In genomic region chr19:9309139-9309973, GRCh38 we compare ENCODE assay signal across 8 cellular contexts. TPM values are rescaled to one million over a fixed set of nuclear protein-coding genes. Genes with fewer than 3 reads are reported as not detected.
DNase-seq lines count a peak whose midpoint lies in the region; ATAC-seq and TF ChIP-seq lines count a peak whose summit lies in the region.

ZNF699 (minus strand) TSS chr19:9309838; CDS start chr19:9305119, 4,719 bp downstream.

- TF ChIP-seq RAD21 in Ishikawa (IDR thresholded peaks at IDR 0.05; ENCODE audit: low read depth) = no peak

- TF ChIP-seq CTCF in esophagus squamous epithelium (IDR thresholded peaks at IDR 0.05) = no peak

- TF ChIP-seq EP300 in Ishikawa (IDR thresholded peaks at IDR 0.05; ENCODE audit: borderline replicate concordance) = no peak

- H3K27me3 ChIP-seq in esophagus squamous epithelium = no peaks in the 10 kb centered on the region

- DNase-seq in DMS153 (lab: John Stamatoyannopoulos, UW) (peak; percentile 86), OCI-M2 (lab: John Stamatoyannopoulos, UW; ENCODE audit: unreplicated experiment) (peak; percentile 85), esophagus squamous epithelium (lab: John Stamatoyannopoulos, UW) (peak; percentile 88), myocyte (ENCODE audit: low read depth) (peak; percentile 99)
- peak; percentile 98 to 99 for DNase-seq in activated T-cell treated with anti-CD3 and anti-CD28 coated beads, Interleukin-2, amount 50 U/mL, for 48 hours
- peak; percentile 99 for DNase-seq in stimulated activated CD8-positive, alpha-beta memory T cell treated with anti-CD3 and anti-CD28 coated beads, Interleukin-7, amount 100 ng/mL, for 4 hours (ENCODE audit: low read depth in 2 of 2)

- TF ChIP-seq POLR2A in esophagus squamous epithelium (IDR thresholded peaks at IDR 0.05) = peak in 2 of 4 donors; percentile 85 to 86

- intact Hi-C loops in esophagus squamous epithelium (cut with DNase I) = no loop called here

- WGBS in esophagus squamous epithelium, 2 donors = 0% methylated on average over 13 to 19 of the region's 63 CpGs

- H3K36me3 ChIP-seq in esophagus squamous epithelium = peaks cover 0 to 26% (median 5%) of the 10 kb centered on the region in 3 donors

- peaks cover 5 to 30% (median 7%) of the 10 kb centered on the region in 3 donors for H3K4me1 ChIP-seq in esophagus squamous epithelium

- H3K9me3 ChIP-seq in esophagus squamous epithelium = peaks cover 0 to 25% (median 8%) of the 10 kb centered on the region in 3 donors

- peak within 1 kb of the TSS; percentile 93 to 100 (median 96) for H3K27ac ChIP-seq in esophagus squamous epithelium

- peak; percentile 92 for ATAC-seq in GM21619 (IDR thresholded peaks at IDR 0.05; ENCODE audit: unreplicated experiment)

- peak within 1 kb of the TSS; percentile 50 to 92 (median 74) for H3K4me3 ChIP-seq in esophagus squamous epithelium

TF ChIP-seq in Ishikawa, 13 proteins besides CTCF, POLR2A, EP300 and RAD21:
- TF ChIP-seq TAF1 (IDR thresholded peaks at IDR 0.05; ENCODE audit: low read depth) (peak; percentile 45; the same call in 1 of the 2 replicates), CEBPB (IDR thresholded peaks at IDR 0.05) (no peak), NFIC (IDR thresholded peaks at IDR 0.05) (no peak), USF1 (IDR thresholded peaks at IDR 0.05) (no peak), MAX (IDR thresholded peaks at IDR 0.05) (0 out of 2 replicates have a peak, but pooled peaks have one; percentile 8), CREB1 (IDR thresholded peaks at IDR 0.05; ENCODE audit: low read depth) (no peak), EGR1 (IDR thresholded peaks at IDR 0.05) (peak; percentile 59; the same call in 1 of the 2 replicates), TCF12 (IDR thresholded peaks at IDR 0.05; ENCODE audit: low read depth) (no peak; the same call in 1 of the 2 replicates), ZBTB7A (IDR thresholded peaks at IDR 0.05; ENCODE audit: low read depth) (no peak), TEAD4 (IDR thresholded peaks at IDR 0.05) (no peak), REST (IDR thresholded peaks at IDR 0.05; ENCODE audit: low read depth) (no peak), FOXM1 (IDR thresholded peaks at IDR 0.05; ENCODE audit: borderline replicate concordance, low read depth) (no peak), YY1 (IDR thresholded peaks at IDR 0.05; ENCODE audit: low read depth) (peak; percentile 86)
TF ChIP-seq in Ishikawa: peak in this region for 4.

RNA-seq across cellular contexts. Expression of gene ZNF699, which starts in this region (rescaled TPM):
- total RNA-seq in esophagus squamous epithelium (10 to 100 TPM in 1 of 4 donors, 1 to 10 TPM in 3; 4.3 to 17.7 (median 4.5) TPM), myocyte (17.1 and 18.5 TPM in 2 replicates)
- polyA plus RNA-seq in myocyte (2012) = 6.4 TPM

Comparison
In these comparisons a context has a peak if more than half of its experiments do, and no peak if none do; other contexts are left out.
1. Peak in every context shown above with its lines: DNase-seq, ATAC-seq, H3K4me3 ChIP-seq and H3K27ac ChIP-seq.